Comparison of ENCODE assay signal across 7 cellular contexts in the genomic region with DNA sequence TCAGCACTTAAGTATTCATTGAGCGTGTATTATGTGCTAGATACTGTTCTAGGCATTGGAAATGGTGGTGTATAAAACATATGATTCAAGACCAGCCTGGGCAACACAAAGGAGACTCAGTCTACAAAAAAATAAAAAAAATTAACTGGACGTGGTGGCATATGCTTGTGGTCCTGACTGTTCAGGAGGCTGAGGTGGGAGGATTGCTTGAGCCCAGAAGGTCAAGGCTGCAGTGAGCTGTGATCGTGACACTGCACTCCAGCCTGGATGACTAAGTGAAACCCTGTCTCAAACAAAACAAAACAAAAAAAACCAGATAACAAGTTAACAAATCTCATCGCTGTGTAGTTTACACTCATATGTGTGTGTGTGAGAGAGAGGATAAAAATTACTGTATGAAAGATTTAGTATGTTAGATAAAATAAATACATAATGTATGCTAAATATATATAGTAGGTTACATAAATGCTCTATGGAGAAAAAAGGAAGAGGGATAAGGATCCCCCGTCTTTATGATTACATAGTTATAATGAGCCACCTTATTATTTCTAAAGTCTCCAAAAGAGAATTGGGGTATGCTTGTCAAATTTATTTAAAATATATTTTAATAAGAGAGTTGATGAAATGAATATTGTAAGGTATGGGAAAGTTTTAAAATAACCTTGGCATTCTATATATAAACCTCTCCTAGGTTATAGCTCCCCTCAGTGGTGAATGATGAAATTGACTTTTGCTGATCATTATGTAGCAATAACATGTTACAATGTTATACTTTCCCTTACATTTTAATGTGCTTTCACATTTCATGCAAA.
DNase-seq lines count a peak whose midpoint lies in the region; ATAC-seq and TF ChIP-seq lines count a peak whose summit lies in the region.

No MANE protein-coding gene starts in this region.

- peaks cover 19% of the 10 kb centered on the region; the same call in 1 of the 2 replicates for H3F3A ChIP-seq in PC-9 (ENCODE audit: insufficient read depth, low read depth)

- no peaks in the 10 kb centered on the region for H4K20me1 ChIP-seq in PC-9 (ENCODE audit: insufficient read depth)

- no peaks in the 10 kb centered on the region for H3K4me1 Mint-ChIP-seq in effector memory CD8-positive, alpha-beta T cell (ENCODE audit: low read depth in 2 of 2)

- H3K4me3 ChIP-seq in PC-9 (no peak overlapping the region), mucosa of descending colon (no peak overlapping the region)

- no peaks in the 10 kb centered on the region for H3K9me3 ChIP-seq in PC-9 (ENCODE audit: insufficient read depth, low read depth)
- H3K9me3 ChIP-seq in mucosa of descending colon, result no peaks in the 10 kb centered on the region

- peak; percentile 94 for TF ChIP-seq CTCF in PC-9 (conservative IDR thresholded peaks at IDR 0.05)
- TF ChIP-seq CTCF in mucosa of descending colon (IDR thresholded peaks at IDR 0.05), result peak; percentile 35

- no peaks in the 10 kb centered on the region for H3K36me3 ChIP-seq in PC-9 (ENCODE audit: low read depth)
- no peaks in the 10 kb centered on the region for H3K36me3 ChIP-seq in mucosa of descending colon (ENCODE audit: low read depth)

- H3K9me3 Mint-ChIP-seq in effector memory CD8-positive, alpha-beta T cell, result no peaks in the 10 kb centered on the region

- H3K4me1 ChIP-seq in PC-9 (replicated peaks; ENCODE audit: insufficient read depth) (peaks cover 5% of the 10 kb centered on the region; the same call in 1 of the 2 replicates), mucosa of descending colon (ENCODE audit: low read depth) (no peaks in the 10 kb centered on the region)

- peak overlapping the region in 1 of 2 donors; percentile 67 for H3K27ac Mint-ChIP-seq in effector memory CD8-positive, alpha-beta T cell

- intact Hi-C loops in PC-9 (cut with micrococcal nuclease; ENCODE audit: unreplicated experiment), result loop anchor here (1.0 to 5.0 kb wide), 7 partner anchors 70 to 857 kb away; a partner anchor contains a TSS
- intact Hi-C loops in mucosa of descending colon (cut with DNase I, micrococcal nuclease), result loop anchor here (2.0 to 5.0 kb wide), 2 partner anchors 317 to 318 kb away; no protein-coding TSS in a partner anchor
- intact Hi-C loops in posterior vena cava (cut with DNase I), result loop anchor here in 1 of 2 donors (1.0 kb wide), 1 partner anchor 317 kb away; no protein-coding TSS in a partner anchor

- peak; percentile 62 for ATAC-seq in HG03460 (IDR thresholded peaks at IDR 0.05; ENCODE audit: unreplicated experiment)
- ATAC-seq in effector memory CD8-positive, alpha-beta T cell (replicated peaks), result peak; percentile 36
- ATAC-seq in mucosa of descending colon, result peak; percentile 67
- no peak for ATAC-seq in GM21526 (IDR thresholded peaks at IDR 0.05; ENCODE audit: low FRiP score, unreplicated experiment)

- DNase-seq in GM03348 (ENCODE audit: low spot score) (peak; percentile 37), PC-9 (peak; percentile 29 to 54), mucosa of descending colon (peak in 1 of 3 donors; percentile 57), posterior vena cava (ENCODE audit: low spot score) (no peak)
- peak; percentile 5 to 6 (median 6) for DNase-seq in effector memory CD8-positive, alpha-beta T cell

- POLR2A ChIA-PET in PC-9 (lab: Charles Lee; ENCODE audit: unreplicated experiment), result interaction anchor here (0.6 kb wide), 1 partner anchor 268 kb away, joined by 3 read pairs; no protein-coding TSS in a partner anchor

- H3K36me3 Mint-ChIP-seq in effector memory CD8-positive, alpha-beta T cell (ENCODE audit: insufficient read depth), result no peaks in the 10 kb centered on the region

- peaks cover 25% of the 10 kb centered on the region for H3K79me2 ChIP-seq in PC-9 (ENCODE audit: low read depth)

- no TSS peak for BruUV-seq in PC-9 (replicated peaks; lab: Mats Ljungman, UMichigan)

- H3K4me2 ChIP-seq in PC-9, result peak overlapping the region; percentile 9; the same call in 1 of the 2 replicates

- no peaks in the 10 kb centered on the region; the same call in 1 of the 2 replicates for H3K9me2 ChIP-seq in PC-9 (ENCODE audit: insufficient read depth)

- CTCF ChIA-PET in PC-9 (lab: Charles Lee), result interaction anchor here (0.6 to 1.6 kb wide), 3 partner anchors 248 to 363 kb away, joined by 3 to 14 read pairs (median 4); no protein-coding TSS in a partner anchor

- no peak overlapping the region for H2AFZ ChIP-seq in PC-9

- H3K27me3 ChIP-seq in PC-9 (ENCODE audit: insufficient read depth, low read depth), result no peaks in the 10 kb centered on the region

- H3K27me3 Mint-ChIP-seq in effector memory CD8-positive, alpha-beta T cell, result no peaks in the 10 kb centered on the region

- no peak overlapping the region for H3K4me3 Mint-ChIP-seq in effector memory CD8-positive, alpha-beta T cell

- H3K27ac ChIP-seq in PC-9, result peak overlapping the region; percentile 68
